8 cellular contexts compared by ENCODE assay signal in genomic region chr10:13784067-13784466, GRCh38.
DNase-seq lines count a peak whose midpoint lies in the region; ATAC-seq, FAIRE-seq and TF ChIP-seq lines count a peak whose summit lies in the region.

No MANE protein-coding gene starts in this region.

- ATAC-seq in HG03439 (IDR thresholded peaks at IDR 0.05; ENCODE audit: unreplicated experiment) (no peak), GM21786 (IDR thresholded peaks at IDR 0.05; ENCODE audit: unreplicated experiment) (no peak), HG03378 (IDR thresholded peaks at IDR 0.05; ENCODE audit: unreplicated experiment) (no peak)

- DNase-seq in AG08395 (ENCODE audit: low spot score) (peak; percentile 46), RCC 7860 (ENCODE audit: low spot score) (peak; percentile 71), fibroblast of peridontal ligament (ENCODE audit: extremely low read depth) (peak; percentile 24), LoVo (ENCODE audit: low spot score) (no peak)

- peak; percentile 30; the same call in 1 of the 3 replicates for TF ChIP-seq CTCF in GM12872 (IDR thresholded peaks at IDR 0.05; ENCODE audit: insufficient read depth, low read depth, low read length)

- FAIRE-seq in RCC 7860 (lab: Jason Lieb, UNC) = peak; percentile 78
